Comparison of ENCODE assay signal across 1 cellular context in the genomic region with DNA sequence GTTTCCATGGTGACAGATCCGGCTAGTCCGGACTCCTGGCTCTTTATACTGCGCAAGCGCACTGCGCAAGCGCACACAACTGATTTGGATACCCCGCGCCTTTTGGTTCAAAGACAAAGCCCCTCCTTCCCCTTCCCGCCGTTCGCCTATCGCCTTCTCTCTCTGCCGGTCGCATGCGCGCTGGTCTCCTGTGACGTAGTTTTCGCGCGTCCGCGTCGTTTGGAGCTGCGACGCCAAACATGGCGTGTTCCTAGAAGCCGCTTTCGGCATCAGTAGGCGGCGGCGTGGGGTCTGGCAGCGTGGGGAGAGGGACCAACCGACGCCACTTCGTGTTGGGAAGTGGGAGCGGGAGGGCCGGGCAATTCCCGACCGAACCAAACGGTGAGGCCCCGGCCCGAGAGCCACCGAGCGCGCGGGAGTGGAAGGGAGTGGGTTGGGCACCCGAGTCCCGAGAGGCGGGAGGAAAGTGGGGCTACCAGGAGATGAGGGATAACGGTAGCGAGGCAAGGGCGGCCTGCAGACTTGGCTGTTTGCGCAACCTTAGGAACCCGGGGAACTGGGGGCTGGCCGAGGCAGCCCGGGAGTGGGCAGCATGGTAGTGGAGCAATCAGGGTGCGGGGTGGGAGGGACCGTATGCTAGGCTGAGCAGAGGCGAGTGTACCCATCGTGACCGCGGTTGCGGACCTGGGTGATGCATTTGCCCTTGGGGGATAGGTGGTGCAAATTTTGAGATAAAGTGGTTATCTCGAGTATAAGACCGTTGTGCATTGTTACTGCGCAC.
TF ChIP-seq lines count a peak whose summit lies in the region.

A gene (plus strand): TSS at position 215 of the 781 bp plus-strand sequence. CDS start 24,517 bp downstream, outside the sequence.

TF ChIP-seq in SK-N-SH, 30 proteins besides CTCF, POLR2A, EP300 and RAD21 (continued from another document):
- TF ChIP-seq, protein P1, sequence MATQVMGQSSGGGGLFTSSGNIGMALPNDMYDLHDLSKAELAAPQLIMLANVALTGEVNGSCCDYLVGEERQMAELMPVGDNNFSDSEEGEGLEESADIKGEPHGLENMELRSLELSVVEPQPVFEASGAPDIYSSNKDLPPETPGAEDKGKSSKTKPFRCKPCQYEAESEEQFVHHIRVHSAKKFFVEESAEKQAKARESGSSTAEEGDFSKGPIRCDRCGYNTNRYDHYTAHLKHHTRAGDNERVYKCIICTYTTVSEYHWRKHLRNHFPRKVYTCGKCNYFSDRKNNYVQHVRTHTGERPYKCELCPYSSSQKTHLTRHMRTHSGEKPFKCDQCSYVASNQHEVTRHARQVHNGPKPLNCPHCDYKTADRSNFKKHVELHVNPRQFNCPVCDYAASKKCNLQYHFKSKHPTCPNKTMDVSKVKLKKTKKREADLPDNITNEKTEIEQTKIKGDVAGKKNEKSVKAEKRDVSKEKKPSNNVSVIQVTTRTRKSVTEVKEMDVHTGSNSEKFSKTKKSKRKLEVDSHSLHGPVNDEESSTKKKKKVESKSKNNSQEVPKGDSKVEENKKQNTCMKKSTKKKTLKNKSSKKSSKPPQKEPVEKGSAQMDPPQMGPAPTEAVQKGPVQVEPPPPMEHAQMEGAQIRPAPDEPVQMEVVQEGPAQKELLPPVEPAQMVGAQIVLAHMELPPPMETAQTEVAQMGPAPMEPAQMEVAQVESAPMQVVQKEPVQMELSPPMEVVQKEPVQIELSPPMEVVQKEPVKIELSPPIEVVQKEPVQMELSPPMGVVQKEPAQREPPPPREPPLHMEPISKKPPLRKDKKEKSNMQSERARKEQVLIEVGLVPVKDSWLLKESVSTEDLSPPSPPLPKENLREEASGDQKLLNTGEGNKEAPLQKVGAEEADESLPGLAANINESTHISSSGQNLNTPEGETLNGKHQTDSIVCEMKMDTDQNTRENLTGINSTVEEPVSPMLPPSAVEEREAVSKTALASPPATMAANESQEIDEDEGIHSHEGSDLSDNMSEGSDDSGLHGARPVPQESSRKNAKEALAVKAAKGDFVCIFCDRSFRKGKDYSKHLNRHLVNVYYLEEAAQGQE (IDR thresholded peaks at IDR 0.05; ENCODE audit: low read depth, low read length), result peak; percentile 43; the same call in 1 of the 2 replicates
- TF ChIP-seq YY1 (IDR thresholded peaks at IDR 0.05; ENCODE audit: low read depth) (peak; percentile 96), MEF2A (IDR thresholded peaks at IDR 0.05; ENCODE audit: borderline replicate concordance, low read depth) (no peak), RXRA (IDR thresholded peaks at IDR 0.05; ENCODE audit: borderline replicate concordance, low read depth) (no peak), FOXM1 (IDR thresholded peaks at IDR 0.05; ENCODE audit: low read depth) (peak; percentile 56), MXI1 (IDR thresholded peaks at IDR 0.05; ENCODE audit: low read depth, low read length) (peak; percentile 95; the same call in 1 of the 2 replicates)
